9 cellular contexts compared by ENCODE assay signal in the genomic region with DNA sequence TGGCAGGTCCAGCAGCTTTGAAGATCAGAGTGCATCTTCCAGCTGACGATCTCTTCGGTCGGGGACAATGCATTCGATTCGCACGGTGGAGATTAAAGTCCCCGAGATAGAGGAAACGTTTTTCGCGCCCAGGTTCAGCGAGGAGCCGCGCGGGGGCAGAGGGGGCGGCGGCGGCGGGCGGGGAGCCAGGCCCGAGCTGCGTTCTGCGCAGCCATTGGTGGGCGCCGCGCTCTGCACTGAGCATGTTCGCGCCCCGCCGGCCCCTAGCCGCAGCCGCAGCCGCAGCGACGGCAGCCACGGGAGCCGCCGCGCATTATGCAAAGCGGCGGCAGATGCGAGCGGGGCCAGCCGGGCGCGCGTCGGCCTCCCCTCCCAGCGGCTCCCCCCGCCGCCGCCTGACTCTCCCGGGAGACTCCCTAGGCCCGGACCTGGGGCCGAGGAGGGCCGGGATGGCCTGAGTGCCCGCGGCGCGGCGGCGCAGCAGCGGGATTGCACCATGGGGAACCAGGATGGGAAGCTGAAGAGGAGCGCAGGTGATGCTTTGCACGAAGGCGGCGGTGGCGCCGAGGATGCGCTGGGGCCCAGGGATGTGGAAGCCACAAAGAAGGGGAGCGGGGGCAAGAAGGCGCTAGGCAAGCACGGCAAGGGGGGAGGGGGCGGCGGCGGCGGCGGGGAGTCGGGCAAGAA. TPM values are rescaled to one million over a fixed set of nuclear protein-coding genes. Genes with fewer than 3 reads are reported as not detected.
DNase-seq lines count a peak whose midpoint lies in the region; ATAC-seq, FAIRE-seq and TF ChIP-seq lines count a peak whose summit lies in the region.
"Had no signal": no experiment of that assay in that cellular context is flagged by ENCODE, and none has a peak within 500 bp of the region (broad histone marks: within the 10 kb centered on the region; RNA-seq: fewer than 3 reads in every experiment).

A gene (plus strand): TSS at position 270 of the 687 bp plus-strand sequence. CDS start 227 bp downstream, at position 497.

- no peak within 1 kb of the TSS for H3K27ac Mint-ChIP-seq in astrocyte (ENCODE audit: unreplicated experiment)

- H3K4me1 Mint-ChIP-seq in astrocyte (ENCODE audit: low read depth, unreplicated experiment), result peaks cover 6% of the 10 kb centered on the region

- peaks cover 21% of the 10 kb centered on the region for H3K4me1 ChIP-seq in astrocyte (ENCODE audit: insufficient read depth, low read length)

- peak within 1 kb of the TSS; percentile 97 for H3K4me2 ChIP-seq in astrocyte (ENCODE audit: low read length)

- ATAC-seq in GM21825 (IDR thresholded peaks at IDR 0.05; ENCODE audit: unreplicated experiment) (no peak), GM18517 (IDR thresholded peaks at IDR 0.05; ENCODE audit: unreplicated experiment) (no peak), GM21737 (IDR thresholded peaks at IDR 0.05; ENCODE audit: unreplicated experiment) (no peak)
- ATAC-seq: Panc1 had no signal

- peak within 1 kb of the TSS; percentile 57 for H3K27ac ChIP-seq in astrocyte (ENCODE audit: low read depth, low read length)

- H3K9me3 Mint-ChIP-seq in astrocyte (ENCODE audit: unreplicated experiment), result no peaks in the 10 kb centered on the region

- H3K9ac ChIP-seq in astrocyte (ENCODE audit: low read length), result peak within 1 kb of the TSS; percentile 83

- H4K20me1 ChIP-seq in astrocyte (ENCODE audit: insufficient read depth, low read length), result no peaks in the 10 kb centered on the region

- FAIRE-seq in GM12892 (lab: Jason Lieb, UNC) (no peak), astrocyte (lab: Jason Lieb, UNC) (no peak)

- TF ChIP-seq CTCF in astrocyte (IDR thresholded peaks at IDR 0.05; ENCODE audit: insufficient read depth, low read depth, low read length), result no peak

- peak within 1 kb of the TSS; percentile 88 for H3K4me3 Mint-ChIP-seq in astrocyte (ENCODE audit: unreplicated experiment)

- H3K36me3 Mint-ChIP-seq in astrocyte (ENCODE audit: low read depth, unreplicated experiment), result no peaks in the 10 kb centered on the region

- H3K4me3 ChIP-seq in astrocyte (ENCODE audit: insufficient read depth, low read depth, low read length), result peak within 1 kb of the TSS; percentile 78

- H3K27me3 ChIP-seq in astrocyte (ENCODE audit: insufficient read depth, low read length), result no peaks in the 10 kb centered on the region

- no peaks in the 10 kb centered on the region for H3K9me3 ChIP-seq in astrocyte (ENCODE audit: insufficient read depth, low read depth, low read length)

- no peak for TF ChIP-seq POLR2A in GM12892 (IDR thresholded peaks at IDR 0.05; ENCODE audit: low read depth, low read length)

- peaks cover 30% of the 10 kb centered on the region for H3K79me2 ChIP-seq in astrocyte (ENCODE audit: insufficient read depth, low read length)

- H3K27me3 Mint-ChIP-seq in astrocyte (ENCODE audit: low read depth, unreplicated experiment), result peaks cover 17% of the 10 kb centered on the region

- H3K36me3 ChIP-seq in astrocyte (ENCODE audit: insufficient read depth, low read length), result no peaks in the 10 kb centered on the region

- DNase-seq in GM12892 (ENCODE audit: insufficient read length), result peak; percentile 15
- DNase-seq in NCI-H1930 (lab: John Stamatoyannopoulos, UW), result peak; percentile 63 to 84
- peak; percentile 39 for DNase-seq in astrocyte (ENCODE audit: low read depth)
- peak; percentile 83 for DNase-seq in iPS-NIHi7 (ENCODE audit: extremely low spot score)
- peak; percentile 26 for DNase-seq in stimulated activated CD8-positive, alpha-beta memory T cell treated with anti-CD3 and anti-CD28 coated beads, Interleukin-4, amount 100 ng/mL, for 48 hours

- peak within 1 kb of the TSS; percentile 87 for H2AFZ ChIP-seq in astrocyte (ENCODE audit: low read depth, low read length)

RNA-seq across cellular contexts. Expression of the gene that starts here (rescaled TPM):
- polyA plus RNA-seq in GM12892 (2012; ENCODE audit: missing spikeins), result not detected
- total RNA-seq in astrocyte, result 2.1 and 2.4 TPM in 2 replicates

Comparison
In these comparisons a context has a peak if more than half of its experiments do, and no peak if none do; other contexts are left out.
1. DNase-seq: peak in every context shown above with its lines; median percentile 83 in iPS-NIHi7; 74 in NCI-H1930; 39 in astrocyte; 26 in stimulated activated CD8-positive, alpha-beta memory T cell treated with anti-CD3 and anti-CD28 coated beads, Interleukin-4, amount 100 ng/mL, for 48 hours; 15 in GM12892.